Comparison of ENCODE assay signal across 8 cellular contexts in genomic region chr11:65887026-65887722, GRCh38. TPM values are rescaled to one million over a fixed set of nuclear protein-coding genes. Genes with fewer than 3 reads are reported as not detected.
DNase-seq lines count a peak whose midpoint lies in the region; ATAC-seq and TF ChIP-seq lines count a peak whose summit lies in the region.

No MANE protein-coding gene starts in this region.

- H3K9me3 Mint-ChIP-seq in endothelial cell (ENCODE audit: unreplicated experiment) = no peaks in the 10 kb centered on the region

- intact Hi-C loops in PC-9 (cut with micrococcal nuclease; ENCODE audit: unreplicated experiment) = loop anchor here (5.0 to 10.0 kb wide), 2 partner anchors 178 to 250 kb away; partner anchors contain the start of gene SIPA1

- H3K27me3 Mint-ChIP-seq in endothelial cell (ENCODE audit: unreplicated experiment) = peaks cover 28% of the 10 kb centered on the region

- peak overlapping the region; percentile 96 for H3K4me2 ChIP-seq in DND-41 (ENCODE audit: insufficient read depth, low read length)
- H3K4me2 ChIP-seq in PC-9 = peak overlapping the region; percentile 98

- no peaks in the 10 kb centered on the region for H3K9me3 ChIP-seq in DND-41 (ENCODE audit: insufficient read depth, low read length, severe bottlenecking)
- no peaks in the 10 kb centered on the region for H3K9me3 ChIP-seq in PC-9 (ENCODE audit: insufficient read depth, low read depth)
- no peaks in the 10 kb centered on the region for H3K9me3 ChIP-seq in neutrophil

- H3K27ac ChIP-seq in DND-41 (ENCODE audit: low read length) (peak overlapping the region; percentile 83), PC-9 (no peak overlapping the region), neutrophil (peak overlapping the region; percentile 93)

- TF ChIP-seq CTCF in DND-41 (IDR thresholded peaks at IDR 0.05; ENCODE audit: borderline replicate concordance, extremely low read depth, low read length, poor library complexity, severe bottlenecking) = no peak
- no peak for TF ChIP-seq CTCF in PC-9 (conservative IDR thresholded peaks at IDR 0.05)
- TF ChIP-seq CTCF in endothelial cell (IDR thresholded peaks at IDR 0.05; ENCODE audit: unreplicated experiment) = no peak
- no peak for TF ChIP-seq CTCF in neutrophil (IDR thresholded peaks at IDR 0.05)

- POLR2A ChIA-PET in PC-9 (lab: Charles Lee; ENCODE audit: unreplicated experiment) = interaction anchor here (0.6 kb wide), 3 partner anchors 9 to 149 kb away, joined by 3 to 4 read pairs (median 4); no protein-coding TSS in a partner anchor

- H3K79me2 ChIP-seq in DND-41 (ENCODE audit: insufficient read depth, low read length) (peaks cover 34% of the 10 kb centered on the region), PC-9 (ENCODE audit: low read depth) (peaks cover 31% of the 10 kb centered on the region)

- H3F3A ChIP-seq in PC-9 (ENCODE audit: insufficient read depth, low read depth) = peaks cover 58% of the 10 kb centered on the region

- H3K36me3 ChIP-seq in DND-41 (ENCODE audit: insufficient read depth, low read length) (peaks cover 55% of the 10 kb centered on the region), PC-9 (ENCODE audit: low read depth) (peaks cover 18% of the 10 kb centered on the region; the same call in 1 of the 2 replicates), neutrophil (peaks cover 22% of the 10 kb centered on the region)

- peaks cover 32% of the 10 kb centered on the region for H3K4me1 Mint-ChIP-seq in endothelial cell (ENCODE audit: unreplicated experiment)

- peak overlapping the region; percentile 95 for H3K4me3 Mint-ChIP-seq in endothelial cell (ENCODE audit: unreplicated experiment)

- H4K20me1 ChIP-seq in DND-41 (ENCODE audit: insufficient read depth, low read length) (peaks cover 25% of the 10 kb centered on the region), PC-9 (ENCODE audit: insufficient read depth) (0 out of 2 replicates have a peak, but pooled peaks cover 3% of the 10 kb centered on the region)

- peaks cover 71% of the 10 kb centered on the region for H3K4me1 ChIP-seq in DND-41 (ENCODE audit: insufficient read depth, low read length)
- H3K4me1 ChIP-seq in PC-9 (replicated peaks; ENCODE audit: insufficient read depth) = peaks cover 28% of the 10 kb centered on the region
- peaks cover 64 to 72% of the 10 kb centered on the region in 2 experiments for H3K4me1 ChIP-seq in neutrophil (ENCODE audit: control insufficient read depth in 1 of 2, insufficient read depth in 1 of 2, low read depth in 1 of 2, low read length in 1 of 2)

- H3K36me3 Mint-ChIP-seq in endothelial cell (ENCODE audit: low read depth, unreplicated experiment) = peaks cover 20% of the 10 kb centered on the region

- ATAC-seq in DND-41 (ENCODE audit: insufficient read depth, low read depth) = no peak
- ATAC-seq in GM18861 (IDR thresholded peaks at IDR 0.05; ENCODE audit: unreplicated experiment) = no peak
- no peak for ATAC-seq in GM18498 (IDR thresholded peaks at IDR 0.05; ENCODE audit: unreplicated experiment)
- ATAC-seq in GM19463 (IDR thresholded peaks at IDR 0.05; ENCODE audit: unreplicated experiment) = no peak

- no peaks in the 10 kb centered on the region for H3K9me2 ChIP-seq in PC-9 (ENCODE audit: insufficient read depth)

- H3K4me3 ChIP-seq in DND-41 (ENCODE audit: low read depth in 1 of 2, low read length in 2 of 2) = peak overlapping the region; percentile 42 to 71; a peak in 3 of 4 replicates
- H3K4me3 ChIP-seq in PC-9 = peak overlapping the region; percentile 80
- peak overlapping the region; percentile 82 to 98 for H3K4me3 ChIP-seq in neutrophil (ENCODE audit: low read depth in 1 of 2, low read length in 1 of 2)

- H2AFZ ChIP-seq in DND-41 (ENCODE audit: low read depth, low read length) (no peak overlapping the region), PC-9 (peak overlapping the region; percentile 94; the same call in 1 of the 2 replicates)

- DNase-seq in DND-41 (no peak), PC-9 (no peak), endothelial cell (ENCODE audit: low spot score) (no peak), amygdala (lab: John Stamatoyannopoulos, UW) (no peak)

- no peak overlapping the region for H3K27ac Mint-ChIP-seq in endothelial cell (ENCODE audit: unreplicated experiment)

- CTCF ChIA-PET in PC-9 (lab: Charles Lee) = interaction anchor here (0.6 to 3.2 kb wide), 6 partner anchors 9 to 176 kb away, joined by 3 to 24 read pairs (median 8); partner anchors contain the start of gene MUS81

- H3K9ac ChIP-seq in DND-41 (ENCODE audit: low read depth, low read length) = peak overlapping the region; percentile 75

- no TSS peak for BruUV-seq in PC-9 (replicated peaks; lab: Mats Ljungman, UMichigan)

- no peaks in the 10 kb centered on the region for H3K27me3 ChIP-seq in DND-41 (ENCODE audit: insufficient read depth, low read length, poor library complexity)
- no peaks in the 10 kb centered on the region for H3K27me3 ChIP-seq in PC-9 (ENCODE audit: insufficient read depth, low read depth)
- no peaks in the 10 kb centered on the region for H3K27me3 ChIP-seq in neutrophil

RNA-seq across cellular contexts. Expression of gene FIBP, which starts 1.1 kb away (rescaled TPM):
- 105 and 141 TPM in 2 replicates for total RNA-seq in PC-9 (2021)
- 75.6 TPM for total RNA-seq in endothelial cell (ENCODE audit: unreplicated experiment)

RNA-seq across cellular contexts. Expression of gene CCDC85B, which starts 3.3 kb away (rescaled TPM):
- 45.0 and 95.0 TPM in 2 replicates for total RNA-seq in PC-9 (2021)
- total RNA-seq in endothelial cell (ENCODE audit: unreplicated experiment) = 90.7 TPM

RNA-seq across cellular contexts. Expression of gene CTSW, which starts 7.5 kb away (rescaled TPM):
- total RNA-seq in PC-9 (2021) = not detected in 2 replicates
- total RNA-seq in endothelial cell (ENCODE audit: unreplicated experiment) = not detected

RNA-seq across cellular contexts. Expression of gene FOSL1, which starts 13.0 kb away (rescaled TPM):
- total RNA-seq in PC-9 (2021) = 58.8 and 69.9 TPM in 2 replicates
- total RNA-seq in endothelial cell (ENCODE audit: unreplicated experiment) = 1.3 TPM

RNA-seq across cellular contexts. Expression of gene EFEMP2, which starts 14.6 kb away (rescaled TPM):
- 18.1 and 32.3 TPM in 2 replicates for total RNA-seq in PC-9 (2021)
- total RNA-seq in endothelial cell (ENCODE audit: unreplicated experiment) = 248 TPM
